Comparison of ENCODE assay signal across 1 cellular context in the genomic region with DNA sequence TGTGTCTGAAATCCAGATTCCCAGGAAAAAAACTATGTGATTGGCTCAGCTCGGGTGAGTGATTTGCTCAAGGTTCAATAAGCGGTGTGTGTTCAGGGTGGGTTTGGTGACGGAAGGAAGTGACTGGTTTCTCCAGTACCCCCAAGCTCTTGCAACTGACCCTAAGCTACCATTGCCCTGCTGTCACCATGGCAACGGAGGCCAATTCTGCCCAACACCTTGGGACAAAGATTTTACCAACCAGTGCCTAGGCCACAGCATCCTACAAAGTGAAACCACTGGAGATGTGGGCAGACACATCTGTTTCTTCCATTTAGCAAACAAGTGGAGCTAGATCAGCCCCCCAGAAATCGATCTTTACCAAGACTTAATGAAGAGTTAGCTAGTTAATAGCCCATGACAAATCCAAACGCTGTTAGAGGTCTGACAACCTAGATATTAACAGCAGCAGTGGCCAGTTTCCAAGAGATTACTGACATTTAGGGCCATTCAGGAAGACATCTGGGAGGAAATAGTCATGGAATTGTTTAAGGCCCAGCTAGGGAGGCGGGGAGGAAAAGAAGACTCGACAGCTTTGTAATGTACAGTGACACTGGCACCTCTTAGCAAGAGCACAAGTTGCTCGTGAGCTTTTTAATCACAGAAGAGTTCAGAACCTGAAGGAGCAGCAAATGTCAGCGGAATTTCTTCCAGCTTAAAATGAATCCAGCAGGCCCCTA.
TF ChIP-seq lines count a peak whose summit lies in the region.

No MANE protein-coding gene starts in this region.

TF ChIP-seq in liver, 16 proteins besides CTCF, POLR2A, EP300 and RAD21 (continued from another document):
- TF ChIP-seq, protein P1, sequence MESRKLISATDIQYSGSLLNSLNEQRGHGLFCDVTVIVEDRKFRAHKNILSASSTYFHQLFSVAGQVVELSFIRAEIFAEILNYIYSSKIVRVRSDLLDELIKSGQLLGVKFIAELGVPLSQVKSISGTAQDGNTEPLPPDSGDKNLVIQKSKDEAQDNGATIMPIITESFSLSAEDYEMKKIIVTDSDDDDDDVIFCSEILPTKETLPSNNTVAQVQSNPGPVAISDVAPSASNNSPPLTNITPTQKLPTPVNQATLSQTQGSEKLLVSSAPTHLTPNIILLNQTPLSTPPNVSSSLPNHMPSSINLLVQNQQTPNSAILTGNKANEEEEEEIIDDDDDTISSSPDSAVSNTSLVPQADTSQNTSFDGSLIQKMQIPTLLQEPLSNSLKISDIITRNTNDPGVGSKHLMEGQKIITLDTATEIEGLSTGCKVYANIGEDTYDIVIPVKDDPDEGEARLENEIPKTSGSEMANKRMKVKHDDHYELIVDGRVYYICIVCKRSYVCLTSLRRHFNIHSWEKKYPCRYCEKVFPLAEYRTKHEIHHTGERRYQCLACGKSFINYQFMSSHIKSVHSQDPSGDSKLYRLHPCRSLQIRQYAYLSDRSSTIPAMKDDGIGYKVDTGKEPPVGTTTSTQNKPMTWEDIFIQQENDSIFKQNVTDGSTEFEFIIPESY (IDR thresholded peaks at IDR 0.05) = no peak
- no peak for TF ChIP-seq JUND (IDR thresholded peaks at IDR 0.05)
- no peak for TF ChIP-seq HNF4G (IDR thresholded peaks at IDR 0.05)
- no peak for TF ChIP-seq ATF3 (IDR thresholded peaks at IDR 0.05)
- no peak for TF ChIP-seq RXRA (IDR thresholded peaks at IDR 0.05)
- no peak for TF ChIP-seq EGR1 (IDR thresholded peaks at IDR 0.05; ENCODE audit: low read depth in 2 of 2)
- no peak for TF ChIP-seq NR2F2 (IDR thresholded peaks at IDR 0.05)
TF ChIP-seq in liver: peak in this region for 0.
